Comparison of ENCODE assay signal across 25 cellular contexts in the genomic region with DNA sequence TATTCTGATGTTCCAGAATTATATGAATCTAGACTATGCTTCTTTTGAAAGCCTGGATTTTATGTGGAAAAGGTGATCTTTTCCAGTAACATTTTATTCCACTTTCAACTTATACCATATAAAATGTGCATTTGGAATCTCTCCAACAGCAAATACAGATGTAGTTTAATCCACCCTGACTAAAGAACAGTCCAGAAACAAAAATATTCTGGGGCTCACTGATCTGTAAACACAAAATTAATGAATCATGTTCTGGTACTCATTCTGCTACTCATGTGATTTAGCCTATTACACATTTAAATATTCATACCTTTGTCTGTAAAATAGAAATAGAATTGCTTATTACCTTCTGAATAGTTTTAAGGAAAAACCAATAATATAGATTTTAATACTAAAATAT.
"Had no signal": no experiment of that assay in that cellular context is flagged by ENCODE, and none has a peak within 500 bp of the region (broad histone marks: within the 10 kb centered on the region; RNA-seq: fewer than 3 reads in every experiment).

No MANE protein-coding gene starts in this region.

- H3K4me1 ChIP-seq: right atrium auricular region, spleen, suprapubic skin, transverse colon had no signal

- FAIRE-seq: bronchial epithelial cell, keratinocyte had no signal

- H2AFZ ChIP-seq: parathyroid adenoma had no signal

- H3K79me2 ChIP-seq: parathyroid adenoma had no signal

- H3K9me3 ChIP-seq: psoas muscle, right atrium auricular region, spleen, suprapubic skin, transverse colon had no signal

- H3K4me3 ChIP-seq: psoas muscle, right atrium auricular region, spleen, suprapubic skin, transverse colon had no signal

- DNase-seq: activated CD4-positive, alpha-beta memory T cell treated with anti-CD3 and anti-CD28 coated beads, Interleukin-2, amount 10 ng/mL, durations not matched to agents 7 days and 5 days; activated CD4-positive, alpha-beta T cell treated with anti-CD3 and anti-CD28 coated beads, Interleukin-2, amount 10 ng/mL, durations not matched to agents 7 days and 5 days; activated CD4-positive, CD25-positive, alpha-beta regulatory T cell treated with anti-CD3 and anti-CD28 coated beads, Interleukin-2, amount 50 U/mL, for 72 hours; activated gamma-delta T cell treated with Interleukin-2 at 50 U/mL for 16 hours; activated naive CD4-positive, alpha-beta T cell treated with anti-CD3 and anti-CD28 coated beads, Interleukin-2, amount 50 U/mL, for 16 hours; activated T-cell treated with anti-CD3 and anti-CD28 coated beads, Interleukin-2, amount 50 U/mL, for 4 hours; amygdala; cortex of kidney; effector memory CD8-positive, alpha-beta T cell; erythroblast; foreskin melanocyte; midbrain; naive thymus-derived CD4-positive, alpha-beta T cell; nucleus accumbens; psoas muscle; spleen; stimulated activated naive CD4-positive, alpha-beta T cell; T-helper 2 cell; transverse colon had no signal

- H3K9ac ChIP-seq: parathyroid adenoma had no signal

- ATAC-seq: activated T-cell treated with anti-CD3 and anti-CD28 coated beads, Interleukin-2, amount 50 U/mL, for 4 hours; activated T-helper 17 cell treated with anti-CD3 and anti-CD28 coated beads, Interleukin-2, amount 50 U/mL, for 72 hours; effector memory CD8-positive, alpha-beta T cell; naive thymus-derived CD4-positive, alpha-beta T cell; psoas muscle had no signal

- H3K27me3 ChIP-seq: right atrium auricular region, spleen, suprapubic skin, transverse colon had no signal

- H3K36me3 ChIP-seq: right atrium auricular region, spleen, suprapubic skin, transverse colon had no signal

- H3K27ac ChIP-seq: parathyroid adenoma, psoas muscle, right atrium auricular region, spleen, suprapubic skin, transverse colon had no signal
